Comparison of ENCODE assay signal across 8 cellular contexts in the genomic region with DNA sequence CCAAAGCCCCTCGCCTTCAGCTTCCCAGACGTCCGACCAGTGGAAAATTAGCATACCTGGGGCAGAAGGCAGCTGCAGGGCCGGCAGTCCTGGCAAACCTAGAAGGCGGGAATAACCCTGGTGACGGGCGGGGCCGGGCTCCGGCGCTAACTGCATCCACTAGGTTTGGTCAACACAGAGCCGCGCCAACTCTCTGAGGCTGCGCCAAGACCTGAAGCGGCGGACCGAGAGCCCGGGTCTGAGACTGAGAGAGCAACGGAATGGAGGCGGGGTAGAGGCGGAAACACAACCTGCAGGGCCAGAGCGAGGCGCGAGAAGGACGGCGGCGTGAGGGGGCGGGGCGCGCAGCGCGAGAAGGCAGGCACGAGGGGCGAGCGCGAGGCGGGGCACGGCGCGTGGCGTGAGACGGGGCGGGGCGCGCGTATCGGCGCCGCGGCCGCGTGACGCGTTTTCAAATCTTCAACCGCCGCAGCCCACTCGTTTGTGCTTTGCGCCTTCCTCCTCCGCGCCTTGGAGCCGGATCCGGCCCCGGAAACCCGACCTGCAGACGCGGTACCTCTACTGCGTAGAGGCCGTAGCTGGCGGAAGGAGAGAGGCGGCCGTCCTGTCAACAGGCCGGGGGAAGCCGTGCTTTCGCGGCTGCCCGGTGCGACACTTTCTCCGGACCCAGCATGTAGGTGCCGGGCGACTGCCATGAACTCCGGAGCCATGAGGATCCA. TPM values are rescaled to one million over a fixed set of nuclear protein-coding genes. Genes with fewer than 3 reads are reported as not detected.
A peak's percentile ranks its signal among the peaks of the same experiment; 100 is the strongest.
DNase-seq lines count a peak whose midpoint lies in the region; ATAC-seq and TF ChIP-seq lines count a peak whose summit lies in the region.

A gene with protein sequence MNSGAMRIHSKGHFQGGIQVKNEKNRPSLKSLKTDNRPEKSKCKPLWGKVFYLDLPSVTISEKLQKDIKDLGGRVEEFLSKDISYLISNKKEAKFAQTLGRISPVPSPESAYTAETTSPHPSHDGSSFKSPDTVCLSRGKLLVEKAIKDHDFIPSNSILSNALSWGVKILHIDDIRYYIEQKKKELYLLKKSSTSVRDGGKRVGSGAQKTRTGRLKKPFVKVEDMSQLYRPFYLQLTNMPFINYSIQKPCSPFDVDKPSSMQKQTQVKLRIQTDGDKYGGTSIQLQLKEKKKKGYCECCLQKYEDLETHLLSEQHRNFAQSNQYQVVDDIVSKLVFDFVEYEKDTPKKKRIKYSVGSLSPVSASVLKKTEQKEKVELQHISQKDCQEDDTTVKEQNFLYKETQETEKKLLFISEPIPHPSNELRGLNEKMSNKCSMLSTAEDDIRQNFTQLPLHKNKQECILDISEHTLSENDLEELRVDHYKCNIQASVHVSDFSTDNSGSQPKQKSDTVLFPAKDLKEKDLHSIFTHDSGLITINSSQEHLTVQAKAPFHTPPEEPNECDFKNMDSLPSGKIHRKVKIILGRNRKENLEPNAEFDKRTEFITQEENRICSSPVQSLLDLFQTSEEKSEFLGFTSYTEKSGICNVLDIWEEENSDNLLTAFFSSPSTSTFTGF (plus strand): TSS at position 454 of the 719 bp plus-strand sequence. CDS start 240 bp downstream, at position 694.
A gene with protein sequence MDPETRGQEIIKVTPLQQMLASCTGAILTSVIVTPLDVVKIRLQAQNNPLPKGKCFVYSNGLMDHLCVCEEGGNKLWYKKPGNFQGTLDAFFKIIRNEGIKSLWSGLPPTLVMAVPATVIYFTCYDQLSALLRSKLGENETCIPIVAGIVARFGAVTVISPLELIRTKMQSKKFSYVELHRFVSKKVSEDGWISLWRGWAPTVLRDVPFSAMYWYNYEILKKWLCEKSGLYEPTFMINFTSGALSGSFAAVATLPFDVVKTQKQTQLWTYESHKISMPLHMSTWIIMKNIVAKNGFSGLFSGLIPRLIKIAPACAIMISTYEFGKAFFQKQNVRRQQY (minus strand): TSS at position 321 of the 719 bp plus-strand sequence. CDS start 17,633 bp downstream, outside the sequence.

- H3K4me3 ChIP-seq in esophagus (ENCODE audit: low read depth in 1 of 2, low read length in 2 of 2) (peak within 1 kb of the TSS; percentile 78 to 89), mucosa of stomach (ENCODE audit: low read length) (peak within 1 kb of the TSS; percentile 87)

- peak; percentile 93 for DNase-seq in DMS79 (lab: John Stamatoyannopoulos, UW)
- DNase-seq in KG1 (lab: John Stamatoyannopoulos, UW) = peak; percentile 93
- peak; percentile 98 for DNase-seq in activated T-cell treated with anti-CD3 and anti-CD28 coated beads, Interleukin-2, amount 50 U/mL, for 24 hours
- peak; percentile 97 for DNase-seq in stimulated activated CD8-positive, alpha-beta memory T cell treated with anti-CD3 and anti-CD28 coated beads, Interleukin-4, amount 100 ng/mL, for 48 hours

- peaks cover 9% of the 10 kb centered on the region for H3K9me3 Mint-ChIP-seq in activated T-cell treated with anti-CD3 and anti-CD28 coated beads, Interleukin-2, amount 50 U/mL, for 24 hours

- H3K9ac ChIP-seq in mucosa of stomach (ENCODE audit: low read length) = peak within 1 kb of the TSS; percentile 86

- H3K9me3 ChIP-seq in esophagus (ENCODE audit: control insufficient read depth in 2 of 2, insufficient read depth in 1 of 2, low read depth in 1 of 2, low read length in 1 of 2) (no peaks in the 10 kb centered on the region), mucosa of stomach (ENCODE audit: control insufficient read depth, low read length) (no peaks in the 10 kb centered on the region)

- H3K36me3 Mint-ChIP-seq in activated T-cell treated with anti-CD3 and anti-CD28 coated beads, Interleukin-2, amount 50 U/mL, for 24 hours (ENCODE audit: low read depth) = peaks cover 87% of the 10 kb centered on the region

- peaks cover 0 to under 1% of the 10 kb centered on the region in 2 donors for H3K36me3 ChIP-seq in esophagus (ENCODE audit: control insufficient read depth in 2 of 2, insufficient read depth in 2 of 2, low read length in 1 of 2)
- no peaks in the 10 kb centered on the region for H3K36me3 ChIP-seq in mucosa of stomach (ENCODE audit: control insufficient read depth, insufficient read depth, low read length)

- peak within 1 kb of the TSS; percentile 96 for H3K27ac Mint-ChIP-seq in activated T-cell treated with anti-CD3 and anti-CD28 coated beads, Interleukin-2, amount 50 U/mL, for 24 hours

- no peaks in the 10 kb centered on the region for H3K27me3 ChIP-seq in esophagus (ENCODE audit: control insufficient read depth in 1 of 2, insufficient read depth in 2 of 2, low read length in 2 of 2)
- H3K27me3 ChIP-seq in mucosa of stomach (ENCODE audit: control insufficient read depth, insufficient read depth, low read length) = no peaks in the 10 kb centered on the region

- H3K4me3 Mint-ChIP-seq in activated T-cell treated with anti-CD3 and anti-CD28 coated beads, Interleukin-2, amount 50 U/mL, for 24 hours = peak within 1 kb of the TSS; percentile 97

- peak; percentile 90 for ATAC-seq in GM21737 (IDR thresholded peaks at IDR 0.05; ENCODE audit: unreplicated experiment)

- peak within 1 kb of the TSS; percentile 96 to 97 for H3K27ac ChIP-seq in esophagus (ENCODE audit: low read depth in 2 of 2, low read length in 1 of 2)

- H3K27me3 Mint-ChIP-seq in activated T-cell treated with anti-CD3 and anti-CD28 coated beads, Interleukin-2, amount 50 U/mL, for 24 hours = no peaks in the 10 kb centered on the region

- H3K4me1 ChIP-seq in esophagus (ENCODE audit: control insufficient read depth in 2 of 2, insufficient read depth in 2 of 2, low read length in 1 of 2) (no peaks in the 10 kb centered on the region), mucosa of stomach (ENCODE audit: control insufficient read depth, insufficient read depth, low read length) (peaks cover 14% of the 10 kb centered on the region)

- WGBS in esophagus, 2 donors = 3% methylated on average over 67 to 80 of the region's 80 CpGs

- peaks cover 53% of the 10 kb centered on the region for H3K4me1 Mint-ChIP-seq in activated T-cell treated with anti-CD3 and anti-CD28 coated beads, Interleukin-2, amount 50 U/mL, for 24 hours (ENCODE audit: low read depth)

TF ChIP-seq in PFSK-1, 5 proteins besides CTCF, POLR2A, EP300 and RAD21:
- TF ChIP-seq FOXP2 (optimal IDR thresholded peaks at IDR 0.05; ENCODE audit: borderline replicate concordance, extremely low read depth, extremely low read length, insufficient read depth) (peak; percentile 93), SIN3A (IDR thresholded peaks at IDR 0.05; ENCODE audit: borderline replicate concordance, insufficient read depth, low read length) (no peak), POLR2AphosphoS5 (IDR thresholded peaks at IDR 0.05; ENCODE audit: low read depth, low read length) (peak; percentile 88), TAF1 (IDR thresholded peaks at IDR 0.05; ENCODE audit: borderline replicate concordance, insufficient read depth, low read length) (peak; percentile 73; the same call in 1 of the 2 replicates)

RNA-seq across cellular contexts. Expression of the first gene that starts in this region (rescaled TPM):
- polyA plus RNA-seq in PFSK-1 (2012; ENCODE audit: insufficient read length, low read depth) = 10.6 TPM
- polyA plus RNA-seq in esophagus = 1 to 10 TPM; 4.6 to 6.2 TPM

RNA-seq across cellular contexts. Expression of the second gene that starts in this region (rescaled TPM):
- 7.3 TPM for polyA plus RNA-seq in PFSK-1 (2012; ENCODE audit: insufficient read length, low read depth)
- 1 to 10 TPM; 3.3 to 5.2 TPM for polyA plus RNA-seq in esophagus

Comparison
In these comparisons a context has a peak if more than half of its experiments do, and no peak if none do; other contexts are left out.
1. Peak in every context shown above with its lines: DNase-seq, ATAC-seq, H3K4me3 ChIP-seq and H3K27ac ChIP-seq.